Comparison of ENCODE assay signal across 1 cellular context in the genomic region with DNA sequence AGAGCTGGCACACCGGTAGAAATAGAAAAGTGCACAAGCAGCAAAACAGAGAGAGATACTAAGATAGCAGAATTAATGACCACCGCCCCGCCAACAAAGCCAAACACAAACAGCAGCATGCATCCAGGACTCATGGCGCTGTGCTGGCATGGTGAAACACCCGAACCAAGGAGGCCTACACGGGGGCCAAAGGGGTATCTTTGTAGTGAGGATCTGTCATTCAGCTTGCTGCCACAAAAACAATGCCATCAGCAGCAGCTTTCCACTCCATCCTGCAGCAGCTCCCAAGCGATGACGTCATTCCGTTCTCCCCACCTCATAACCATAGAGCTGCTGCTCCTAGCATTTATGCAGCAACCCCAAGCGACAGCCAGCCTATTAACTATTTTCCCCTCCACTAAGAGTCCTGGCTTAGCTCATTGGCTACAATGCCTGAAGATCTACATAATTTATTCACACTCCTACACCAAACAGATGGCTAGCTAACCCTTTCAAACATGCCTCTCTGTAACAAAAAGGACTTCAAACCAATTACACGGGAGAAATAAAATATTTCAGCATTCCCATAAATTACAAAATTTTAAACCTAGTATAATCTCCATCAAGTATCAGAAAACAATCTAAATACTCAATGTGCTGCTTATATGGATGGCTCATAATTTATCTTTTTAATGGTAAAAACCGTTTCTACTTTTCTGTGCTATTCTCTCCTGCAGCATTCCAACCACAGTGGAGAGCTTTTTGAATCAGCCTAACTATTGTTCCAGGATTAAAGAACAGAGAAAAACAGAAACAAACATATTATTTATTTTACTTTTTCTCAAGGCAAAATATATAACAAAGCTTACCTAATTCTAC.
TF ChIP-seq lines count a peak whose summit lies in the region.

No MANE protein-coding gene starts in this region.

TF ChIP-seq in HCT116, 20 proteins besides CTCF, POLR2A, EP300 and RAD21 (continued from another document):
- TF ChIP-seq, protein P1, sequence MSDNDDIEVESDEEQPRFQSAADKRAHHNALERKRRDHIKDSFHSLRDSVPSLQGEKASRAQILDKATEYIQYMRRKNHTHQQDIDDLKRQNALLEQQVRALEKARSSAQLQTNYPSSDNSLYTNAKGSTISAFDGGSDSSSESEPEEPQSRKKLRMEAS (IDR thresholded peaks at IDR 0.05): no peak
- TF ChIP-seq ZNF274 (IDR thresholded peaks at IDR 0.05; ENCODE audit: low read depth, low read length): no peak
- no peak for TF ChIP-seq POLR2AphosphoS5 (IDR thresholded peaks at IDR 0.05; ENCODE audit: low read depth, low read length)
- TF ChIP-seq FOSL1 (IDR thresholded peaks at IDR 0.05; ENCODE audit: low read depth): no peak
- no peak for TF ChIP-seq SIN3A (IDR thresholded peaks at IDR 0.05; ENCODE audit: low read depth)
